In genomic region chr7:135977020-135977741, GRCh38 we compare ENCODE assay signal across 8 cellular contexts. TPM values are rescaled to one million over a fixed set of nuclear protein-coding genes. Genes with fewer than 3 reads are reported as not detected.
DNase-seq lines count a peak whose midpoint lies in the region; ATAC-seq and TF ChIP-seq lines count a peak whose summit lies in the region.

TSS of gene MTPN (minus strand) at chr7:135977359. CDS start at chr7:135977100, 259 bp downstream.

- H3K27me3 ChIP-seq in gastroesophageal sphincter: no peaks in the 10 kb centered on the region
- no peaks in the 10 kb centered on the region for H3K27me3 ChIP-seq in neutrophil

- H3K27ac ChIP-seq in SK-N-MC (no peak within 1 kb of the TSS), gastroesophageal sphincter (peak within 1 kb of the TSS; percentile 76 to 88 (median 85)), neutrophil (peak within 1 kb of the TSS; percentile 96), substantia nigra (ENCODE audit: low read depth, low read length, poor library complexity, severe bottlenecking) (peak within 1 kb of the TSS; percentile 81)

- WGBS in gastroesophageal sphincter (ENCODE audit: low coverage in 1 of 2), 2 donors: 2% methylated on average over 13 of the region's 47 CpGs; no CpG with 5 or more reads in 1 of the 2 donors

- H3K9me3 ChIP-seq in SK-N-MC (ENCODE audit: low read depth, low read length): no peaks in the 10 kb centered on the region
- H3K9me3 ChIP-seq in gastroesophageal sphincter: no peaks in the 10 kb centered on the region
- H3K9me3 ChIP-seq in neutrophil: no peaks in the 10 kb centered on the region

- TF ChIP-seq CTCF in HFFc6 (IDR thresholded peaks at IDR 0.05): no peak
- no peak for TF ChIP-seq CTCF in NB4 (IDR thresholded peaks at IDR 0.05; ENCODE audit: low read depth, low read length)
- no peak for TF ChIP-seq CTCF in gastroesophageal sphincter (IDR thresholded peaks at IDR 0.05)
- peak; percentile 43 for TF ChIP-seq CTCF in neutrophil (IDR thresholded peaks at IDR 0.05)

- peak within 1 kb of the TSS; percentile 88 for H3K4me3 ChIP-seq in NB4 (ENCODE audit: low read depth, low read length)
- H3K4me3 ChIP-seq in SK-N-MC: peak within 1 kb of the TSS; percentile 98
- peak within 1 kb of the TSS; percentile 81 to 97 for H3K4me3 ChIP-seq in gastroesophageal sphincter
- peak within 1 kb of the TSS; percentile 76 to 99 for H3K4me3 ChIP-seq in neutrophil (ENCODE audit: low read depth in 1 of 2, low read length in 1 of 2)

- H3K9ac ChIP-seq in SK-N-MC (ENCODE audit: insufficient read length): peak within 1 kb of the TSS; percentile 90

- peak; percentile 100 for ATAC-seq in gastroesophageal sphincter

- H3K27me3 Mint-ChIP-seq in HFFc6 (ENCODE audit: insufficient read depth): no peaks in the 10 kb centered on the region
- H3K27me3 Mint-ChIP-seq in activated naive CD4-positive, alpha-beta T cell treated with anti-CD3 and anti-CD28 coated beads, Interleukin-2, amount 10 ng/mL, durations not matched to agents 7 days and 5 days: no peaks in the 10 kb centered on the region

- H3K4me1 ChIP-seq in gastroesophageal sphincter: peaks cover 3 to 43% (median 11%) of the 10 kb centered on the region in 3 donors
- peaks cover 75 to 79% of the 10 kb centered on the region in 2 experiments for H3K4me1 ChIP-seq in neutrophil (ENCODE audit: control insufficient read depth in 1 of 2, insufficient read depth in 1 of 2, low read depth in 1 of 2, low read length in 1 of 2)

- peaks cover 74% of the 10 kb centered on the region for H3K4me1 Mint-ChIP-seq in HFFc6 (ENCODE audit: low read depth)
- H3K4me1 Mint-ChIP-seq in activated naive CD4-positive, alpha-beta T cell treated with anti-CD3 and anti-CD28 coated beads, Interleukin-2, amount 10 ng/mL, durations not matched to agents 7 days and 5 days: peaks cover 83% of the 10 kb centered on the region

- H3K36me3 ChIP-seq in SK-N-MC (ENCODE audit: insufficient read depth, low read length) (peaks cover 25% of the 10 kb centered on the region), gastroesophageal sphincter (peaks cover 0 to 2% of the 10 kb centered on the region in 2 donors), neutrophil (no peaks in the 10 kb centered on the region)

- peak within 1 kb of the TSS; percentile 95 for H3K4me3 Mint-ChIP-seq in HFFc6
- H3K4me3 Mint-ChIP-seq in activated naive CD4-positive, alpha-beta T cell treated with anti-CD3 and anti-CD28 coated beads, Interleukin-2, amount 10 ng/mL, durations not matched to agents 7 days and 5 days: peak within 1 kb of the TSS; percentile 96

- H3K36me3 Mint-ChIP-seq in HFFc6 (ENCODE audit: low read depth): peaks cover 16% of the 10 kb centered on the region
- peaks cover 18% of the 10 kb centered on the region for H3K36me3 Mint-ChIP-seq in activated naive CD4-positive, alpha-beta T cell treated with anti-CD3 and anti-CD28 coated beads, Interleukin-2, amount 10 ng/mL, durations not matched to agents 7 days and 5 days

- DNase-seq in GM04503 (ENCODE audit: low read depth) (peak; percentile 85), HFFc6 (peak; percentile 96), NB4 (ENCODE audit: low read depth) (peak; percentile 99), SK-N-MC (ENCODE audit: low read depth, low spot score) (peak; percentile 78), substantia nigra (lab: John Stamatoyannopoulos, UW) (peak; percentile 74 to 98 (median 94))
- DNase-seq in activated naive CD4-positive, alpha-beta T cell treated with anti-CD3 and anti-CD28 coated beads, Interleukin-2, amount 10 ng/mL, durations not matched to agents 7 days and 5 days: peak; percentile 98

- TF ChIP-seq POLR2A in NB4 (IDR thresholded peaks at IDR 0.05; ENCODE audit: extremely low read depth, insufficient read length): peak; percentile 60
- peak; percentile 52 to 59 for TF ChIP-seq POLR2A in gastroesophageal sphincter (IDR thresholded peaks at IDR 0.05)

- CTCF ChIA-PET in activated naive CD4-positive, alpha-beta T cell treated with anti-CD3 and anti-CD28 coated beads, Interleukin-2, amount 10 ng/mL, durations not matched to agents 7 days and 5 days (lab: Charles Lee): no interaction called here

- peak within 1 kb of the TSS; percentile 89 for H3K27ac Mint-ChIP-seq in HFFc6
- peak within 1 kb of the TSS; percentile 93 for H3K27ac Mint-ChIP-seq in activated naive CD4-positive, alpha-beta T cell treated with anti-CD3 and anti-CD28 coated beads, Interleukin-2, amount 10 ng/mL, durations not matched to agents 7 days and 5 days

- TF ChIP-seq EP300 in gastroesophageal sphincter (IDR thresholded peaks at IDR 0.05): no peak

- no peaks in the 10 kb centered on the region; the same call in 1 of the 2 replicates for H3K9me3 Mint-ChIP-seq in HFFc6
- H3K9me3 Mint-ChIP-seq in activated naive CD4-positive, alpha-beta T cell treated with anti-CD3 and anti-CD28 coated beads, Interleukin-2, amount 10 ng/mL, durations not matched to agents 7 days and 5 days: no peaks in the 10 kb centered on the region

RNA-seq across cellular contexts. Expression of gene MTPN, which starts in this region (rescaled TPM):
- total RNA-seq in HFFc6 (2021; fragmentation: NEBNext Ultra II Directional; extraction: Animal tissue kit (Norgen Biotek cat#: 25700)): 100 to 1,000 TPM; 242 to 306 (median 273) TPM
- total RNA-seq in gastroesophageal sphincter: 10 to 100 TPM; 76.6 to 80.2 (median 79.0) TPM
